Comparison of ENCODE assay signal across 8 cellular contexts in the genomic region with DNA sequence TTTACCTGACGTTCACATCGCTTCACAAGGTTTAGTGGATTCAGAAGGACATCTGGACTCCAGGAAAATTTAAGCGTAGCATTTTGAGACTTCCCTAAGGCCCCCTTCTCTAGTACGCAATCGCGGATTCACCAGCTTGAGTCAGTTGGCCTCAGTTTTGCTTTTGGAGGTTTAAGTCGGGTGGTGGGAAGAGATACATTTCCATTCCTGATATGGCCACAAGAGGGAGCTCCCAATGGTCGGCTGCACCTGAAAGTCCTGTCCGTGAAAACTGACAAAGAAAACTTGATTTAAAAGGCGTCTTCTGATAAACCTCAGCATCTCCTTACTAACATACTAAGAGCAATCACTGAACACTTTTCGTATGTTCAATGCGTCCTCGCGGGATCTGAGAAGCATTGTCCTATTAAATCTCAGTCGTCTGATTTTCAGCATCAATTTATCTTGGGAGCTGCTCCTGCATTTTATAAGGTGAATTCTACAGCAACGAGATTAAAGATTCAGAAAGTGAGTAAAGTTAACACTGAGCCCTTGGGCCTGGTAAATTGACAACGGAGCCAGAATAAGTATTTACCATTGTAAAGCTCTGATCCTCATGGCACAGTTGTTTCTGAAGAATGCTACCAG. TPM values are rescaled to one million over a fixed set of nuclear protein-coding genes. Genes with fewer than 3 reads are reported as not detected.
DNase-seq lines count a peak whose midpoint lies in the region; ATAC-seq and TF ChIP-seq lines count a peak whose summit lies in the region.

No MANE protein-coding gene starts in this region.

- POLR2A ChIA-PET in SK-N-SH (lab: Yijun Ruan, JAX): no interaction called here

- H3K36me3 ChIP-seq in SK-N-SH (replicated peaks in 1 of 2; ENCODE audit: control insufficient read depth in 1 of 2, insufficient read depth in 2 of 2, low read length in 1 of 2): no peaks in the 10 kb centered on the region
- H3K36me3 ChIP-seq in psoas muscle (ENCODE audit: insufficient read depth in 1 of 2, low read depth in 1 of 2): no peaks in the 10 kb centered on the region

- no peaks in the 10 kb centered on the region for H3K9me2 ChIP-seq in SK-N-SH

- TF ChIP-seq CTCF in SK-N-SH (IDR thresholded peaks at IDR 0.05) (peak; percentile 88), psoas muscle (IDR thresholded peaks at IDR 0.05) (peak; percentile 83)

- H3F3A ChIP-seq in SK-N-SH (replicated peaks; ENCODE audit: insufficient read depth): no peaks in the 10 kb centered on the region

- peak; percentile 81 for DNase-seq in AG20443 (ENCODE audit: low spot score)
- peak; percentile 49 for DNase-seq in LHCN-M2 (ENCODE audit: low read depth)
- peak; percentile 53 for DNase-seq in SK-N-SH
- DNase-seq in activated naive CD8-positive, alpha-beta T cell treated with anti-CD3 and anti-CD28 coated beads, Interleukin-2, amount 50 U/mL, for 16 hours (ENCODE audit: low read depth, low spot score): peak; percentile 17
- DNase-seq in left ventricle myocardium superior: no peak
- peak; percentile 35 to 56 for DNase-seq in psoas muscle
- no peak for DNase-seq in NCI-H2107 (lab: John Stamatoyannopoulos, UW)

- no peak for TF ChIP-seq EP300 in SK-N-SH (IDR thresholded peaks at IDR 0.05; ENCODE audit: borderline replicate concordance in 1 of 2, low read depth in 1 of 2, low read length in 1 of 2)

- H3K27ac ChIP-seq in SK-N-SH (ENCODE audit: low read depth in 2 of 2, low read length in 1 of 2): no peak overlapping the region
- H3K27ac ChIP-seq in psoas muscle: peak overlapping the region; percentile 78

- CTCF ChIA-PET in SK-N-SH (lab: Yijun Ruan, JAX): interaction anchor here (0.6 to 4.8 kb wide), 48 partner anchors 8 to 1819 kb away, joined by 3 to 50 read pairs (median 4); no protein-coding TSS in a partner anchor

- H2AFZ ChIP-seq in SK-N-SH (ENCODE audit: low read depth): peak overlapping the region; percentile 78

- H3K27me3 ChIP-seq in SK-N-SH (ENCODE audit: insufficient read depth) (no peaks in the 10 kb centered on the region), psoas muscle (ENCODE audit: insufficient read depth in 3 of 3, low read length in 2 of 3) (no peaks in the 10 kb centered on the region)

- 4% methylated on average over 17 of the region's 17 CpGs for WGBS in SK-N-SH (ENCODE audit: low lambda C conversion rate)
- WGBS in psoas muscle, 3 donors: 8 to 12% (median 9%) methylated on average over 17 of the region's 17 CpGs

- H3K9ac ChIP-seq in SK-N-SH: no peak overlapping the region

- H3K4me1 ChIP-seq in SK-N-SH (ENCODE audit: control insufficient read depth in 1 of 2, insufficient read depth in 2 of 2, low read depth in 1 of 2, low read length in 1 of 2) (no peaks in the 10 kb centered on the region; a peak in 1 of 4 replicates), psoas muscle (peaks cover 9% of the 10 kb centered on the region)

- peak; percentile 59 for ATAC-seq in GM19023 (IDR thresholded peaks at IDR 0.05; ENCODE audit: unreplicated experiment)
- peak; percentile 72 for ATAC-seq in left ventricle myocardium superior
- peak; percentile 48 to 86 (median 70) for ATAC-seq in psoas muscle

- no peaks in the 10 kb centered on the region for H4K20me1 ChIP-seq in SK-N-SH (ENCODE audit: insufficient read depth)

- H3K4me3 ChIP-seq in SK-N-SH (ENCODE audit: low read depth in 2 of 2, low read length in 1 of 2) (peak overlapping the region in 1 of 2 experiments; percentile 38; a peak in 1 of 4 replicates), psoas muscle (peak overlapping the region; percentile 59)

- H3K4me2 ChIP-seq in SK-N-SH: peak overlapping the region; percentile 21

- H3K79me2 ChIP-seq in SK-N-SH (ENCODE audit: insufficient read depth): no peaks in the 10 kb centered on the region

- intact Hi-C loops in left ventricle myocardium superior (cut with micrococcal nuclease) (loop anchor here (2.0 to 10.0 kb wide), 2 partner anchors 165 to 395 kb away; a partner anchor contains a TSS), psoas muscle (cut with DNase I) (loop anchor here in 1 of 2 donors (2.0 kb wide), 1 partner anchor 165 kb away; no protein-coding TSS in a partner anchor)

- peak; percentile 68 for TF ChIP-seq RAD21 in SK-N-SH (IDR thresholded peaks at IDR 0.05; ENCODE audit: low read length)

- H3K9me3 ChIP-seq in SK-N-SH (no peaks in the 10 kb centered on the region), psoas muscle (no peaks in the 10 kb centered on the region)

TF ChIP-seq in SK-N-SH, 30 proteins besides CTCF, POLR2A, EP300 and RAD21:
- TF ChIP-seq YY1 (IDR thresholded peaks at IDR 0.05; ENCODE audit: low read depth): no peak
- TF ChIP-seq SMC3 (IDR thresholded peaks at IDR 0.05; ENCODE audit: low read depth, low read length): peak; percentile 84
TF ChIP-seq in SK-N-SH: peak in this region for 1.

RNA-seq across cellular contexts. Expression of a gene that starts 50.6 kb away (rescaled TPM):
- not detected in 2 replicates for total RNA-seq in LHCN-M2 (2014; rRNA removed)
- not detected for polyA plus RNA-seq in LHCN-M2 (2012)
- not detected in 2 replicates for polyA plus RNA-seq in SK-N-SH (2012; rRNA removed)
- 0.04 TPM in 1 of 2 replicates, not detected in the other for polyA plus RNA-seq in SK-N-SH (2012; cell fraction: cytosol; rRNA removed)
- polyA plus RNA-seq in SK-N-SH (2012; cell fraction: nucleus; rRNA removed): 0.02 TPM in 1 of 2 replicates, not detected in the other
- total RNA-seq in left ventricle myocardium superior: 2.0 TPM
- 1 to 10 TPM in 1 of 4 donors, under 1 TPM in 3; 0.32 to 1.0 (median 0.67) TPM for total RNA-seq in psoas muscle
- polyA plus RNA-seq in psoas muscle: under 1 TPM; 0.08 to 0.18 (median 0.10) TPM

Comparison
In these comparisons a context has a peak if more than half of its experiments do, and no peak if none do; other contexts are left out.
1. DNase-seq: peak in AG20443 (single experiment), LHCN-M2 (single experiment), SK-N-SH (single experiment), activated naive CD8-positive, alpha-beta T cell treated with anti-CD3 and anti-CD28 coated beads, Interleukin-2, amount 50 U/mL, for 16 hours (single experiment) and psoas muscle (2 of 2); none in left ventricle myocardium superior (single experiment) and NCI-H2107 (single experiment).
2. Peak in every context shown above with its lines, with median percentiles within 50 percentile points of each other: ATAC-seq.